16 cellular contexts compared by ENCODE assay signal in the genomic region with DNA sequence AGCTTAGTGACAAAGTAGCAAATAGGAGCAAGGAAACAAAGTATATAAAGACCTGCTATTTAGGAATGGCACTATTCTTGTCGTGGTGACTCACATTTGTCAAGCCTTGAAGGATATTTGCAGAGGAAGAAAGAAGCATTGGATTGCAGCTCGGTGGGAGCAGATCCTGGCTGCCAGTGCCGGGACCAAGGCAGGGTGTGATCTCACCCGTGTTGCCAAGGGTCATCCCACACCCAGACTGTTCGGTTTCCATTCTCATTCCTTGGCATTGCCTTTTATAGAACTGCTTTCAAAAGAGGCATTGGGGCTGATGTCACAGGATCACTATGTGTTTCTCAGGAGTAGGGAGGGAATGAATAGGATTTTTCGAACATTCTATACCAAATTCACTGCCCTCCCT.
DNase-seq lines count a peak whose midpoint lies in the region; ATAC-seq and TF ChIP-seq lines count a peak whose summit lies in the region.
"Had no signal": no experiment of that assay in that cellular context is flagged by ENCODE, and none has a peak within 500 bp of the region (broad histone marks: within the 10 kb centered on the region; RNA-seq: fewer than 3 reads in every experiment).

No MANE protein-coding gene starts in this region.

- H3K4me3 Mint-ChIP-seq in WTC11 (no peak overlapping the region), nephron (no peak overlapping the region)
- H3K4me3 Mint-ChIP-seq: activated naive CD8-positive, alpha-beta T cell treated with anti-CD3 and anti-CD28 coated beads, Interleukin-2, amount 10 ng/mL, durations not matched to agents 7 days and 5 days; CD4-positive, CD25-positive, alpha-beta regulatory T cell; naive thymus-derived CD4-positive, alpha-beta T cell; stimulated activated memory B cell treated with anti-CD40 and anti-IgM and Interleukin-4, amounts not matched to agents 10 μg/mL and 1 μg/mL and 100 μg/mL, for 72 hours had no signal

- H3K36me3 ChIP-seq in tibial artery: no peaks in the 10 kb centered on the region

- H3K27me3 ChIP-seq in tibial artery: no peaks in the 10 kb centered on the region

- H3K27me3 Mint-ChIP-seq in WTC11 (ENCODE audit: low read depth): no peaks in the 10 kb centered on the region
- peaks cover 3% of the 10 kb centered on the region for H3K27me3 Mint-ChIP-seq in nephron (ENCODE audit: low read depth)
- H3K27me3 Mint-ChIP-seq: activated naive CD8-positive, alpha-beta T cell treated with anti-CD3 and anti-CD28 coated beads, Interleukin-2, amount 10 ng/mL, durations not matched to agents 7 days and 5 days; CD4-positive, CD25-positive, alpha-beta regulatory T cell; naive thymus-derived CD4-positive, alpha-beta T cell; stimulated activated memory B cell treated with anti-CD40 and anti-IgM and Interleukin-4, amounts not matched to agents 10 μg/mL and 1 μg/mL and 100 μg/mL, for 72 hours had no signal

- no peaks in the 10 kb centered on the region for H3K9me3 ChIP-seq in tibial artery

- POLR2A ChIA-PET in WTC11 (lab: Charles Lee): no interaction called here
- POLR2A ChIA-PET in GM10248 (lab: Yijun Ruan, JAX): no interaction called here

- peaks cover 45% of the 10 kb centered on the region for H3K36me3 Mint-ChIP-seq in WTC11
- H3K36me3 Mint-ChIP-seq in nephron (ENCODE audit: low read depth): peaks cover 4% of the 10 kb centered on the region
- H3K36me3 Mint-ChIP-seq: activated naive CD8-positive, alpha-beta T cell treated with anti-CD3 and anti-CD28 coated beads, Interleukin-2, amount 10 ng/mL, durations not matched to agents 7 days and 5 days; CD4-positive, CD25-positive, alpha-beta regulatory T cell; naive thymus-derived CD4-positive, alpha-beta T cell; stimulated activated memory B cell treated with anti-CD40 and anti-IgM and Interleukin-4, amounts not matched to agents 10 μg/mL and 1 μg/mL and 100 μg/mL, for 72 hours had no signal

- no peak for ATAC-seq in WTC11
- ATAC-seq: naive thymus-derived CD4-positive, alpha-beta T cell; stimulated activated memory B cell treated with anti-CD40 and anti-IgM and Interleukin-4, amounts not matched to agents 10 μg/mL and 1 μg/mL and 100 μg/mL, for 72 hours had no signal

- CTCF ChIA-PET in WTC11 (lab: Charles Lee): no interaction called here
- CTCF ChIA-PET in GM10248 (lab: Yijun Ruan, JAX): no interaction called here

- peaks cover 0 to 77% (median 38%) of the 10 kb centered on the region in 4 donors for H3K4me1 ChIP-seq in tibial artery

- intact Hi-C loops in head of caudate nucleus (cut with DNase I) (no loop called here), tibial artery (cut with DNase I; ENCODE audit: low total_unique reads) (no loop called here)

- peak overlapping the region; percentile 9 for H3K27ac Mint-ChIP-seq in WTC11
- H3K27ac Mint-ChIP-seq in nephron: peak overlapping the region; percentile 7 to 41 (median 29)
- H3K27ac Mint-ChIP-seq: activated naive CD8-positive, alpha-beta T cell treated with anti-CD3 and anti-CD28 coated beads, Interleukin-2, amount 10 ng/mL, durations not matched to agents 7 days and 5 days; CD4-positive, CD25-positive, alpha-beta regulatory T cell; naive thymus-derived CD4-positive, alpha-beta T cell; stimulated activated memory B cell treated with anti-CD40 and anti-IgM and Interleukin-4, amounts not matched to agents 10 μg/mL and 1 μg/mL and 100 μg/mL, for 72 hours had no signal

- H3K4me1 Mint-ChIP-seq in WTC11 (peaks cover 57% of the 10 kb centered on the region), nephron (peaks cover 68% of the 10 kb centered on the region)
- H3K4me1 Mint-ChIP-seq: activated naive CD8-positive, alpha-beta T cell treated with anti-CD3 and anti-CD28 coated beads, Interleukin-2, amount 10 ng/mL, durations not matched to agents 7 days and 5 days; CD4-positive, CD25-positive, alpha-beta regulatory T cell; naive thymus-derived CD4-positive, alpha-beta T cell; stimulated activated memory B cell treated with anti-CD40 and anti-IgM and Interleukin-4, amounts not matched to agents 10 μg/mL and 1 μg/mL and 100 μg/mL, for 72 hours had no signal

- H3K27ac ChIP-seq in tibial artery: peak overlapping the region; percentile 77 to 81

- TF ChIP-seq CTCF in WTC11 (IDR thresholded peaks at IDR 0.05): no peak
- no peak for TF ChIP-seq CTCF in nephron (IDR thresholded peaks at IDR 0.05; ENCODE audit: unreplicated experiment in 3 of 3)
- no peak for TF ChIP-seq CTCF in tibial artery (IDR thresholded peaks at IDR 0.05)
- no peak for TF ChIP-seq CTCF in GM10248 (IDR thresholded peaks at IDR 0.05; ENCODE audit: control extremely low read depth, extremely low read depth, low read depth, missing control alignments)

- H3K9me3 Mint-ChIP-seq in WTC11 (peaks cover 20% of the 10 kb centered on the region), nephron (peaks cover 9% of the 10 kb centered on the region)

- DNase-seq in WTC11 (ENCODE audit: low spot score) (no peak), head of caudate nucleus (peak in 37 of 42 donors; percentile 12 to 88 (median 49)), tibial artery (peak; percentile 35 to 89), foreskin melanocyte (no peak), GM10248 (ENCODE audit: extremely low spot score) (no peak), SW 1271 (lab: John Stamatoyannopoulos, UW) (no peak), SKM-1 (lab: John Stamatoyannopoulos, UW; ENCODE audit: unreplicated experiment) (no peak)
- DNase-seq: activated naive CD8-positive, alpha-beta T cell treated with anti-CD3 and anti-CD28 coated beads, Interleukin-2, amount 10 ng/mL, durations not matched to agents 7 days and 5 days; CD4-positive, CD25-positive, alpha-beta regulatory T cell; naive thymus-derived CD4-positive, alpha-beta T cell; NCI-H1417; NCI-H526; SHP77 treated with DMSO at 0.1 percent for 48 hours; stimulated activated CD4-positive, alpha-beta T cell treated with anti-CD3 and anti-CD28 coated beads, Interleukin-1b, Interleukin-23, amount 100 ng/mL, for 48 hours had no signal

- H3K4me3 ChIP-seq in tibial artery: peak overlapping the region in 1 of 2 donors; percentile 19

TF ChIP-seq in WTC11, 78 proteins besides CTCF, POLR2A, EP300 and RAD21 (continues in another document):
- TF ChIP-seq, protein P1, sequence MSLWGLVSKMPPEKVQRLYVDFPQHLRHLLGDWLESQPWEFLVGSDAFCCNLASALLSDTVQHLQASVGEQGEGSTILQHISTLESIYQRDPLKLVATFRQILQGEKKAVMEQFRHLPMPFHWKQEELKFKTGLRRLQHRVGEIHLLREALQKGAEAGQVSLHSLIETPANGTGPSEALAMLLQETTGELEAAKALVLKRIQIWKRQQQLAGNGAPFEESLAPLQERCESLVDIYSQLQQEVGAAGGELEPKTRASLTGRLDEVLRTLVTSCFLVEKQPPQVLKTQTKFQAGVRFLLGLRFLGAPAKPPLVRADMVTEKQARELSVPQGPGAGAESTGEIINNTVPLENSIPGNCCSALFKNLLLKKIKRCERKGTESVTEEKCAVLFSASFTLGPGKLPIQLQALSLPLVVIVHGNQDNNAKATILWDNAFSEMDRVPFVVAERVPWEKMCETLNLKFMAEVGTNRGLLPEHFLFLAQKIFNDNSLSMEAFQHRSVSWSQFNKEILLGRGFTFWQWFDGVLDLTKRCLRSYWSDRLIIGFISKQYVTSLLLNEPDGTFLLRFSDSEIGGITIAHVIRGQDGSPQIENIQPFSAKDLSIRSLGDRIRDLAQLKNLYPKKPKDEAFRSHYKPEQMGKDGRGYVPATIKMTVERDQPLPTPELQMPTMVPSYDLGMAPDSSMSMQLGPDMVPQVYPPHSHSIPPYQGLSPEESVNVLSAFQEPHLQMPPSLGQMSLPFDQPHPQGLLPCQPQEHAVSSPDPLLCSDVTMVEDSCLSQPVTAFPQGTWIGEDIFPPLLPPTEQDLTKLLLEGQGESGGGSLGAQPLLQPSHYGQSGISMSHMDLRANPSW (CRISPR knock-in tag; conservative IDR thresholded peaks at IDR 0.05; ENCODE audit: low read depth): no peak
- TF ChIP-seq, protein P2, sequence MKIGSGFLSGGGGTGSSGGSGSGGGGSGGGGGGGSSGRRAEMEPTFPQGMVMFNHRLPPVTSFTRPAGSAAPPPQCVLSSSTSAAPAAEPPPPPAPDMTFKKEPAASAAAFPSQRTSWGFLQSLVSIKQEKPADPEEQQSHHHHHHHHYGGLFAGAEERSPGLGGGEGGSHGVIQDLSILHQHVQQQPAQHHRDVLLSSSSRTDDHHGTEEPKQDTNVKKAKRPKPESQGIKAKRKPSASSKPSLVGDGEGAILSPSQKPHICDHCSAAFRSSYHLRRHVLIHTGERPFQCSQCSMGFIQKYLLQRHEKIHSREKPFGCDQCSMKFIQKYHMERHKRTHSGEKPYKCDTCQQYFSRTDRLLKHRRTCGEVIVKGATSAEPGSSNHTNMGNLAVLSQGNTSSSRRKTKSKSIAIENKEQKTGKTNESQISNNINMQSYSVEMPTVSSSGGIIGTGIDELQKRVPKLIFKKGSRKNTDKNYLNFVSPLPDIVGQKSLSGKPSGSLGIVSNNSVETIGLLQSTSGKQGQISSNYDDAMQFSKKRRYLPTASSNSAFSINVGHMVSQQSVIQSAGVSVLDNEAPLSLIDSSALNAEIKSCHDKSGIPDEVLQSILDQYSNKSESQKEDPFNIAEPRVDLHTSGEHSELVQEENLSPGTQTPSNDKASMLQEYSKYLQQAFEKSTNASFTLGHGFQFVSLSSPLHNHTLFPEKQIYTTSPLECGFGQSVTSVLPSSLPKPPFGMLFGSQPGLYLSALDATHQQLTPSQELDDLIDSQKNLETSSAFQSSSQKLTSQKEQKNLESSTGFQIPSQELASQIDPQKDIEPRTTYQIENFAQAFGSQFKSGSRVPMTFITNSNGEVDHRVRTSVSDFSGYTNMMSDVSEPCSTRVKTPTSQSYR (CRISPR knock-in tag; IDR thresholded peaks at IDR 0.05): no peak
- TF ChIP-seq FOXK1 (CRISPR knock-in tag; IDR thresholded peaks at IDR 0.05) (no peak), NR1H2 (CRISPR knock-in tag; IDR thresholded peaks at IDR 0.05) (no peak)
- TF ChIP-seq, protein P3, sequence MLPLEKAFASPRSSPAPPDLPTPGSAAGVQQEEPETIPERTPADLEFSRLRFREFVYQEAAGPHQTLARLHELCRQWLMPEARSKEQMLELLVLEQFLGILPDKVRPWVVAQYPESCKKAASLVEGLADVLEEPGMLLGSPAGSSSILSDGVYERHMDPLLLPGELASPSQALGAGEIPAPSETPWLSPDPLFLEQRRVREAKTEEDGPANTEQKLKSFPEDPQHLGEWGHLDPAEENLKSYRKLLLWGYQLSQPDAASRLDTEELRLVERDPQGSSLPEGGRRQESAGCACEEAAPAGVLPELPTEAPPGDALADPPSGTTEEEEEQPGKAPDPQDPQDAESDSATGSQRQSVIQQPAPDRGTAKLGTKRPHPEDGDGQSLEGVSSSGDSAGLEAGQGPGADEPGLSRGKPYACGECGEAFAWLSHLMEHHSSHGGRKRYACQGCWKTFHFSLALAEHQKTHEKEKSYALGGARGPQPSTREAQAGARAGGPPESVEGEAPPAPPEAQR (CRISPR knock-in tag; IDR thresholded peaks at IDR 0.05): no peak

Comparison
In these comparisons a context has a peak if more than half of its experiments do, and no peak if none do; other contexts are left out.
1. DNase-seq: peak in head of caudate nucleus (37 of 42) and tibial artery (2 of 2); none in WTC11 (single experiment), foreskin melanocyte (single experiment), GM10248 (single experiment), SW 1271 (0 of 2) and SKM-1 (single experiment).